14 cellular contexts compared by ENCODE assay signal in the genomic region with DNA sequence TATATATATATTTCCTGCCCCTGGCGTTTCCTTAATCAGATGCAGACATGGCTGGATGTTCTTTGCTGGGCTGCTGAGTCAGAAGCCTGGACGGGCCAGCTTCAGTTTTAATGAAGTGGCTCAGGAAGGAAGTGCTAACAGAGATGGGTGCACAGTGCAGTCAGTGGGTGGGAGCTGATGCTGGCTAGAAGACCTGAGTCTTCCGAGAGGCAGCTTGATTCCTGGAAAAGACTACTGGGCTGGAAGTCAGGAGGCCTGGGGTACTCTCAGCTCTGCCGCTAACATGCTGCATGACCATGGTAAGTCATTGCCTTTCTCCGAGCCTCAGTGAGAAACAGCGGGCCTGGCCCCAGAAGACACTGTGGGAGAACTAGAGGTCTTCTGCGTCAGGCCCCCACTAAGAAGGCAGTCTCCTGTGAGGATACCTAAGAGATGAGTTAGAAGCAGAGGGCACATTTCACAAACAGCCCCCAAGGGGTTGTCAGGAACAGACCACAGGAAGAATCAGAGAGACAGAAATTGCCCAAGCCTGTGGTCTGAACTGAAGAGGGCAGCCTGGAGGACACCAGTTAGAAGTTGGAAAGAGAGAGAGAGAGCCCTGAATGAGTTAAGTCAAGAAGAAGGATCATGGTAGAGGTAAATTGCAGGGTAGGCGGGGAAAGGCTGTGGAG. TPM values are rescaled to one million over a fixed set of nuclear protein-coding genes. Genes with fewer than 3 reads are reported as not detected.
DNase-seq lines count a peak whose midpoint lies in the region; ATAC-seq lines count a peak whose summit lies in the region.
"Had no signal": no experiment of that assay in that cellular context is flagged by ENCODE, and none has a peak within 500 bp of the region (broad histone marks: within the 10 kb centered on the region; RNA-seq: fewer than 3 reads in every experiment).

No MANE protein-coding gene starts in this region.

- H3K27me3 ChIP-seq in MG63: no peaks in the 10 kb centered on the region

- DNase-seq in activated CD4-positive, alpha-beta T cell treated with anti-CD3 and anti-CD28 coated beads, Interleukin-2, amount 10 ng/mL, durations not matched to agents 7 days and 5 days: no peak
- no peak for DNase-seq in activated CD4-positive, alpha-beta T cell treated with anti-CD3 and anti-CD28 coated beads for 48 hours
- DNase-seq in MG63 (peak; percentile 18), immature natural killer cell (no peak), occipital lobe (lab: John Stamatoyannopoulos, UW) (no peak)
- no peak for DNase-seq in activated naive CD4-positive, alpha-beta T cell treated with anti-CD3 and anti-CD28 coated beads, Interleukin-2, amount 50 U/mL, for 72 hours (ENCODE audit: low spot score in 2 of 2)
- DNase-seq: DMS79, left cardiac atrium, nephron progenitor cell, small intestine, T-helper 9 cell had no signal

- H3K4me3 ChIP-seq in MG63: no peak overlapping the region

- peak overlapping the region; percentile 89 for H3K27ac Mint-ChIP-seq in activated CD4-positive, alpha-beta T cell treated with anti-CD3 and anti-CD28 coated beads, Interleukin-2, amount 10 ng/mL, durations not matched to agents 7 days and 5 days
- peak overlapping the region; percentile 32 to 93 for H3K27ac Mint-ChIP-seq in activated naive CD4-positive, alpha-beta T cell treated with anti-CD3 and anti-CD28 coated beads, Interleukin-2, amount 50 U/mL, for 72 hours
- peak overlapping the region in 3 of 6 donors; percentile 4 to 20 (median 19) for H3K27ac Mint-ChIP-seq in immature natural killer cell
- H3K27ac Mint-ChIP-seq: nephron progenitor cell had no signal

- H3K36me3 ChIP-seq in MG63: no peaks in the 10 kb centered on the region

- CTCF ChIA-PET in activated CD4-positive, alpha-beta T cell treated with anti-CD3 and anti-CD28 coated beads, Interleukin-2, amount 10 ng/mL, durations not matched to agents 7 days and 5 days (lab: Charles Lee): interaction anchor here (1.0 to 1.2 kb wide), 2 partner anchors 9 to 31 kb away, joined by 3 read pairs; no protein-coding TSS in a partner anchor

- peak in 1 of 2 donors; percentile 22 for ATAC-seq in activated naive CD4-positive, alpha-beta T cell treated with anti-CD3 and anti-CD28 coated beads, Interleukin-2, amount 50 U/mL, for 72 hours
- ATAC-seq in GM19467 (IDR thresholded peaks at IDR 0.05; ENCODE audit: unreplicated experiment): no peak
- no peak for ATAC-seq in GM19463 (IDR thresholded peaks at IDR 0.05; ENCODE audit: unreplicated experiment)
- ATAC-seq: left cardiac atrium had no signal

- POLR2A ChIA-PET in activated CD4-positive, alpha-beta T cell treated with anti-CD3 and anti-CD28 coated beads, Interleukin-2, amount 10 ng/mL, durations not matched to agents 7 days and 5 days (lab: Charles Lee): no interaction called here

- no peaks in the 10 kb centered on the region for H3K9me3 ChIP-seq in MG63

- peaks cover 93% of the 10 kb centered on the region for H3K4me1 Mint-ChIP-seq in activated CD4-positive, alpha-beta T cell treated with anti-CD3 and anti-CD28 coated beads, Interleukin-2, amount 10 ng/mL, durations not matched to agents 7 days and 5 days
- peaks cover 73 to 75% of the 10 kb centered on the region in 2 donors for H3K4me1 Mint-ChIP-seq in immature natural killer cell

- peaks cover 13% of the 10 kb centered on the region for H3K36me3 Mint-ChIP-seq in activated CD4-positive, alpha-beta T cell treated with anti-CD3 and anti-CD28 coated beads, Interleukin-2, amount 10 ng/mL, durations not matched to agents 7 days and 5 days (ENCODE audit: low read depth)
- peaks cover 0 to 17% of the 10 kb centered on the region in 2 donors for H3K36me3 Mint-ChIP-seq in activated naive CD4-positive, alpha-beta T cell treated with anti-CD3 and anti-CD28 coated beads, Interleukin-2, amount 50 U/mL, for 72 hours
- H3K36me3 Mint-ChIP-seq in immature natural killer cell: no peaks in the 10 kb centered on the region

- H3K9me3 Mint-ChIP-seq in activated CD4-positive, alpha-beta T cell treated with anti-CD3 and anti-CD28 coated beads, Interleukin-2, amount 10 ng/mL, durations not matched to agents 7 days and 5 days: no peaks in the 10 kb centered on the region
- peaks cover 4% of the 10 kb centered on the region in 2 donors for H3K9me3 Mint-ChIP-seq in activated naive CD4-positive, alpha-beta T cell treated with anti-CD3 and anti-CD28 coated beads, Interleukin-2, amount 50 U/mL, for 72 hours
- no peaks in the 10 kb centered on the region for H3K9me3 Mint-ChIP-seq in immature natural killer cell

- peak overlapping the region; percentile 77 for H3K4me3 Mint-ChIP-seq in activated CD4-positive, alpha-beta T cell treated with anti-CD3 and anti-CD28 coated beads, Interleukin-2, amount 10 ng/mL, durations not matched to agents 7 days and 5 days
- H3K4me3 Mint-ChIP-seq in immature natural killer cell: peak overlapping the region; percentile 35 to 62 (median 50)
- H3K4me3 Mint-ChIP-seq: nephron progenitor cell had no signal

- no peaks in the 10 kb centered on the region for H3K27me3 Mint-ChIP-seq in activated CD4-positive, alpha-beta T cell treated with anti-CD3 and anti-CD28 coated beads, Interleukin-2, amount 10 ng/mL, durations not matched to agents 7 days and 5 days
- peaks cover 0 to 4% (median 2%) of the 10 kb centered on the region in 3 donors for H3K27me3 Mint-ChIP-seq in immature natural killer cell (ENCODE audit: low read depth in 3 of 3)

RNA-seq across cellular contexts. Expression of gene CD40LG, which starts 8.3 kb away (rescaled TPM):
- 100 to 1,000 TPM; 114 to 139 TPM for total RNA-seq in activated CD4-positive, alpha-beta T cell treated with anti-CD3 and anti-CD28 coated beads, Interleukin-2, amount 10 ng/mL, durations not matched to agents 7 days and 5 days
- not detected in 2 replicates for total RNA-seq in MG63 (2014; rRNA removed; shearing (Covaris generic); ENCODE audit: low replicate concordance)
- 100 to 1,000 TPM in 1 of 2 donors, 10 to 100 TPM in 1; 80.0 to 134 TPM for total RNA-seq in activated naive CD4-positive, alpha-beta T cell treated with anti-CD3 and anti-CD28 coated beads, Interleukin-2, amount 50 U/mL, for 72 hours
- under 1 TPM; 0.21 to 0.63 (median 0.37) TPM for polyA plus RNA-seq in immature natural killer cell
- not detected for total RNA-seq in occipital lobe
- total RNA-seq: LHCN-M2 had no signal

Comparison
In these comparisons a context has a peak if more than half of its experiments do, and no peak if none do; other contexts are left out.
1. RNA of gene CD40LG, which starts 8.3 kb away (total RNA-seq): 114 to 139 TPM in activated CD4-positive, alpha-beta T cell treated with anti-CD3 and anti-CD28 coated beads, Interleukin-2, amount 10 ng/mL, durations not matched to agents 7 days and 5 days and 80.0 to 134 TPM in activated naive CD4-positive, alpha-beta T cell treated with anti-CD3 and anti-CD28 coated beads, Interleukin-2, amount 50 U/mL, for 72 hours; not detected in MG63 and not detected in occipital lobe (single experiment); every median in the first group is over 10 times any median in the second.